17 cellular contexts compared by ENCODE assay signal in genomic region chr2:48395658-48396057, GRCh38. TPM values are rescaled to one million over a fixed set of nuclear protein-coding genes. Genes with fewer than 3 reads are reported as not detected.
DNase-seq lines count a peak whose midpoint lies in the region; ATAC-seq, FAIRE-seq and TF ChIP-seq lines count a peak whose summit lies in the region.
"Had no signal": no experiment of that assay in that cellular context is flagged by ENCODE, and none has a peak within 500 bp of the region (broad histone marks: within the 10 kb centered on the region; RNA-seq: fewer than 3 reads in every experiment).

No MANE protein-coding gene starts in this region.

- no peaks in the 10 kb centered on the region for H3K36me3 Mint-ChIP-seq in activated naive CD8-positive, alpha-beta T cell
- peaks cover 2% of the 10 kb centered on the region for H3K36me3 Mint-ChIP-seq in activated naive CD8-positive, alpha-beta T cell treated with anti-CD3 and anti-CD28 coated beads, Interleukin-2, amount 50 U/mL, for 24 hours (ENCODE audit: low read depth)
- H3K36me3 Mint-ChIP-seq in glutamatergic neuron (ENCODE audit: unreplicated experiment) = peaks cover 4% of the 10 kb centered on the region
- no peaks in the 10 kb centered on the region for H3K36me3 Mint-ChIP-seq in activated T-helper 2 cell treated with anti-CD3 and anti-CD28 coated beads, Interferon-gamma antibody, Interleukin-2, Interleukin-4, amounts not matched to agents 10 μg/mL and 5 μg/mL and 100 μg/mL, durations not matched to agents 14 hours and 24 hours and 36 hours (ENCODE audit: low read depth)

- intact Hi-C loops in OCI-LY7 (cut with micrococcal nuclease; ENCODE audit: unreplicated experiment) = no loop called here
- intact Hi-C loops in activated T-helper 2 cell treated with anti-CD3 and anti-CD28 coated beads, Interferon-gamma antibody, Interleukin-2, Interleukin-4, amounts not matched to agents 10 μg/mL and 5 μg/mL and 100 μg/mL, durations not matched to agents 14 hours and 24 hours and 36 hours (cut with micrococcal nuclease) = no loop called here

- H3K4me3 Mint-ChIP-seq in activated naive CD8-positive, alpha-beta T cell = no peak overlapping the region
- H3K4me3 Mint-ChIP-seq in activated naive CD8-positive, alpha-beta T cell treated with anti-CD3 and anti-CD28 coated beads, Interleukin-2, amount 50 U/mL, for 24 hours = no peak overlapping the region
- no peak overlapping the region for H3K4me3 Mint-ChIP-seq in glutamatergic neuron (ENCODE audit: unreplicated experiment)
- H3K4me3 Mint-ChIP-seq in activated T-helper 2 cell treated with anti-CD3 and anti-CD28 coated beads, Interferon-gamma antibody, Interleukin-2, Interleukin-4, amounts not matched to agents 10 μg/mL and 5 μg/mL and 100 μg/mL, durations not matched to agents 14 hours and 24 hours and 36 hours (ENCODE audit: low read depth) = no peak overlapping the region
- H3K4me3 Mint-ChIP-seq: activated T-cell treated with anti-CD3 and anti-CD28 coated beads, Interleukin-2, amount 50 U/mL, for 4 hours had no signal

- DNase-seq in activated naive CD8-positive, alpha-beta T cell treated with anti-CD3 and anti-CD28 coated beads, Interleukin-2, amount 50 U/mL, for 24 hours = no peak
- peak; percentile 4 for DNase-seq in OCI-LY7 (ENCODE audit: low spot score)
- DNase-seq in glutamatergic neuron = no peak
- no peak for DNase-seq in H7
- DNase-seq in GM19239 (ENCODE audit: insufficient read length, low spot score) = no peak
- no peak for DNase-seq in activated T-helper 2 cell treated with anti-CD3 and anti-CD28 coated beads, Interferon-gamma antibody, Interleukin-2, Interleukin-4, amounts not matched to agents 10 μg/mL and 5 μg/mL and 100 μg/mL, durations not matched to agents 14 hours and 24 hours and 36 hours (ENCODE audit: low spot score)
- DNase-seq: activated T-cell treated with anti-CD3 and anti-CD28 coated beads, Interleukin-2, amount 50 U/mL, for 4 hours; C1 segment of cervical spinal cord; IMR-90; NCI-H1417; NCI-H2171 treated with DMSO at 0.1 percent for 48 hours; stimulated activated CD4-positive, alpha-beta T cell treated with anti-CD3 and anti-CD28 coated beads, Interleukin-4, amount 100 ng/mL, for 24 hours; stimulated activated CD8-positive, alpha-beta memory T cell treated with anti-CD3 and anti-CD28 coated beads, Interleukin-4, amount 100 ng/mL, for 48 hours had no signal

- no peaks in the 10 kb centered on the region for H4K20me1 ChIP-seq in OCI-LY7 (ENCODE audit: insufficient read depth, low read length)

- no peak for FAIRE-seq in GM19239 (lab: Jason Lieb, UNC)
- FAIRE-seq: astrocyte, frontal cortex had no signal

- CTCF ChIA-PET in OCI-LY7 (lab: Charles Lee; ENCODE audit: unreplicated experiment) = no interaction called here

- peaks cover 7% of the 10 kb centered on the region for H3K4me1 Mint-ChIP-seq in activated naive CD8-positive, alpha-beta T cell (ENCODE audit: low read depth)
- peaks cover 9% of the 10 kb centered on the region for H3K4me1 Mint-ChIP-seq in activated naive CD8-positive, alpha-beta T cell treated with anti-CD3 and anti-CD28 coated beads, Interleukin-2, amount 50 U/mL, for 24 hours
- peaks cover 29% of the 10 kb centered on the region for H3K4me1 Mint-ChIP-seq in glutamatergic neuron (ENCODE audit: low read depth, unreplicated experiment)
- peaks cover 9% of the 10 kb centered on the region for H3K4me1 Mint-ChIP-seq in activated T-helper 2 cell treated with anti-CD3 and anti-CD28 coated beads, Interferon-gamma antibody, Interleukin-2, Interleukin-4, amounts not matched to agents 10 μg/mL and 5 μg/mL and 100 μg/mL, durations not matched to agents 14 hours and 24 hours and 36 hours (ENCODE audit: low read depth)

- H3K4me2 ChIP-seq in OCI-LY7 (ENCODE audit: low read length) = no peak overlapping the region

- H3K9me3 Mint-ChIP-seq in activated naive CD8-positive, alpha-beta T cell (ENCODE audit: low read depth) = no peaks in the 10 kb centered on the region
- peaks cover 3% of the 10 kb centered on the region for H3K9me3 Mint-ChIP-seq in activated naive CD8-positive, alpha-beta T cell treated with anti-CD3 and anti-CD28 coated beads, Interleukin-2, amount 50 U/mL, for 24 hours
- H3K9me3 Mint-ChIP-seq in glutamatergic neuron (ENCODE audit: unreplicated experiment) = peaks cover 2% of the 10 kb centered on the region
- H3K9me3 Mint-ChIP-seq in activated T-helper 2 cell treated with anti-CD3 and anti-CD28 coated beads, Interferon-gamma antibody, Interleukin-2, Interleukin-4, amounts not matched to agents 10 μg/mL and 5 μg/mL and 100 μg/mL, durations not matched to agents 14 hours and 24 hours and 36 hours = peaks cover 8% of the 10 kb centered on the region
- H3K9me3 Mint-ChIP-seq: activated T-cell treated with anti-CD3 and anti-CD28 coated beads, Interleukin-2, amount 50 U/mL, for 4 hours had no signal

- H3K27ac Mint-ChIP-seq in activated naive CD8-positive, alpha-beta T cell = peak overlapping the region; percentile 10
- no peak overlapping the region for H3K27ac Mint-ChIP-seq in activated naive CD8-positive, alpha-beta T cell treated with anti-CD3 and anti-CD28 coated beads, Interleukin-2, amount 50 U/mL, for 24 hours
- H3K27ac Mint-ChIP-seq in glutamatergic neuron (ENCODE audit: unreplicated experiment) = peak overlapping the region; percentile 23
- no peak overlapping the region for H3K27ac Mint-ChIP-seq in activated T-helper 2 cell treated with anti-CD3 and anti-CD28 coated beads, Interferon-gamma antibody, Interleukin-2, Interleukin-4, amounts not matched to agents 10 μg/mL and 5 μg/mL and 100 μg/mL, durations not matched to agents 14 hours and 24 hours and 36 hours

- peak overlapping the region; percentile 42; the same call in 1 of the 2 replicates for H2AFZ ChIP-seq in OCI-LY7 (ENCODE audit: low read length)

- no peaks in the 10 kb centered on the region for H3K9me2 ChIP-seq in OCI-LY7 (ENCODE audit: insufficient read depth, low read length)

- H3K79me2 ChIP-seq in OCI-LY7 (ENCODE audit: insufficient read depth, low read depth, low read length) = no peaks in the 10 kb centered on the region

- H3K27ac ChIP-seq in OCI-LY7 (ENCODE audit: low read depth, low read length, poor library complexity, severe bottlenecking) = no peak overlapping the region
- H3K27ac ChIP-seq: thoracic aorta had no signal

- H3K9me3 ChIP-seq in OCI-LY7 (ENCODE audit: low read length) = no peaks in the 10 kb centered on the region
- H3K9me3 ChIP-seq: thoracic aorta had no signal

- H3K27me3 Mint-ChIP-seq in activated naive CD8-positive, alpha-beta T cell = no peaks in the 10 kb centered on the region
- H3K27me3 Mint-ChIP-seq in activated naive CD8-positive, alpha-beta T cell treated with anti-CD3 and anti-CD28 coated beads, Interleukin-2, amount 50 U/mL, for 24 hours = no peaks in the 10 kb centered on the region
- H3K27me3 Mint-ChIP-seq in glutamatergic neuron (ENCODE audit: unreplicated experiment) = no peaks in the 10 kb centered on the region
- H3K27me3 Mint-ChIP-seq in activated T-helper 2 cell treated with anti-CD3 and anti-CD28 coated beads, Interferon-gamma antibody, Interleukin-2, Interleukin-4, amounts not matched to agents 10 μg/mL and 5 μg/mL and 100 μg/mL, durations not matched to agents 14 hours and 24 hours and 36 hours (ENCODE audit: low read depth) = peaks cover 7% of the 10 kb centered on the region

- H3K4me3 ChIP-seq in OCI-LY7 (ENCODE audit: low read depth, low read length, poor library complexity, severe bottlenecking) = no peak overlapping the region
- H3K4me3 ChIP-seq in H7 (ENCODE audit: insufficient read depth, low read depth, low read length) = no peak overlapping the region
- H3K4me3 ChIP-seq: thoracic aorta had no signal

- TF ChIP-seq CTCF in OCI-LY7 (conservative IDR thresholded peaks at IDR 0.05; ENCODE audit: low read length) = no peak
- TF ChIP-seq CTCF in glutamatergic neuron (IDR thresholded peaks at IDR 0.05; ENCODE audit: partially characterized antibody, unreplicated experiment) = no peak

- H3K27me3 ChIP-seq in H7 (ENCODE audit: control insufficient read depth, insufficient read depth, low read length) = no peaks in the 10 kb centered on the region

- POLR2A ChIA-PET in OCI-LY7 (lab: Charles Lee) = no interaction called here

- no peaks in the 10 kb centered on the region for H3K36me3 ChIP-seq in OCI-LY7 (ENCODE audit: insufficient read depth, low read length)
- H3K36me3 ChIP-seq in H7 (replicated peaks; ENCODE audit: control insufficient read depth, insufficient read depth, low read length) = no peaks in the 10 kb centered on the region
- H3K36me3 ChIP-seq: thoracic aorta had no signal

- H3K4me1 ChIP-seq in OCI-LY7 (ENCODE audit: insufficient read depth, low read length, poor library complexity, severe bottlenecking) = no peaks in the 10 kb centered on the region

- no TSS peak for BruUV-seq in OCI-LY7 (replicated peaks; lab: Mats Ljungman, UMichigan)

- no peak for ATAC-seq in activated naive CD8-positive, alpha-beta T cell treated with anti-CD3 and anti-CD28 coated beads, Interleukin-2, amount 50 U/mL, for 24 hours
- ATAC-seq: activated T-cell treated with anti-CD3 and anti-CD28 coated beads, Interleukin-2, amount 50 U/mL, for 4 hours had no signal

RNA-seq across cellular contexts. Expression of gene PPP1R21, which starts 44.9 kb away (rescaled TPM):
- 12.7 and 13.6 TPM in 2 replicates for total RNA-seq in OCI-LY7 (2014; rRNA removed; shearing (Covaris generic))
- total RNA-seq in OCI-LY7 (2022) (21.0 and 27.2 TPM in 2 replicates), glutamatergic neuron (ENCODE audit: unreplicated experiment) (55.3 TPM)
- 21.7 and 22.1 TPM in 2 replicates for total RNA-seq in H7 (2014; rRNA removed; shearing (Covaris generic))
- 22.8 and 23.4 TPM in 2 replicates for total RNA-seq in activated T-helper 2 cell treated with anti-CD3 and anti-CD28 coated beads, Interferon-gamma antibody, Interleukin-2, Interleukin-4, amounts not matched to agents 10 μg/mL and 5 μg/mL and 100 μg/mL, durations not matched to agents 14 hours and 24 hours and 36 hours

Comparison
In these comparisons a context has a peak if more than half of its experiments do, and no peak if none do; other contexts are left out.
1. H3K27ac Mint-ChIP-seq: peak in activated naive CD8-positive, alpha-beta T cell (single experiment) and glutamatergic neuron (single experiment); none in activated naive CD8-positive, alpha-beta T cell treated with anti-CD3 and anti-CD28 coated beads, Interleukin-2, amount 50 U/mL, for 24 hours (single experiment) and activated T-helper 2 cell treated with anti-CD3 and anti-CD28 coated beads, Interferon-gamma antibody, Interleukin-2, Interleukin-4, amounts not matched to agents 10 μg/mL and 5 μg/mL and 100 μg/mL, durations not matched to agents 14 hours and 24 hours and 36 hours (single experiment).